In genomic region chr18:75257596-75257995, GRCh38 we compare ENCODE assay signal across 19 cellular contexts. TPM values are rescaled to one million over a fixed set of nuclear protein-coding genes. Genes with fewer than 3 reads are reported as not detected.
DNase-seq lines count a peak whose midpoint lies in the region; ATAC-seq and TF ChIP-seq lines count a peak whose summit lies in the region.
"Had no signal": no experiment of that assay in that cellular context is flagged by ENCODE, and none has a peak within 500 bp of the region (broad histone marks: within the 10 kb centered on the region; RNA-seq: fewer than 3 reads in every experiment).

No MANE protein-coding gene starts in this region.

- H3K27me3 ChIP-seq in breast epithelium (no peaks in the 10 kb centered on the region), mammary epithelial cell (ENCODE audit: insufficient read depth, low read length) (no peaks in the 10 kb centered on the region), GM23248 (replicated peaks; ENCODE audit: insufficient read depth) (no peaks in the 10 kb centered on the region), neural progenitor cell (no peaks in the 10 kb centered on the region)
- H3K27me3 ChIP-seq: BLaER1 treated with 17β-estradiol and CSF1 and Interleukin-3, amounts not matched to agents 10 nM and 100 nM had no signal

- H3F3A ChIP-seq in GM23248 (ENCODE audit: insufficient read depth) (no peaks in the 10 kb centered on the region), neural progenitor cell (ENCODE audit: low read depth) (no peaks in the 10 kb centered on the region)

- TF ChIP-seq POLR2A in breast epithelium (IDR thresholded peaks at IDR 0.05), result no peak

- H2AFZ ChIP-seq in mammary epithelial cell (ENCODE audit: low read depth, low read length), result no peak overlapping the region
- no peak overlapping the region for H2AFZ ChIP-seq in GM23248
- no peak overlapping the region for H2AFZ ChIP-seq in neural progenitor cell (replicated peaks)

- H4K20me1 ChIP-seq in mammary epithelial cell (ENCODE audit: insufficient read depth, low read length) (no peaks in the 10 kb centered on the region), GM23248 (ENCODE audit: insufficient read depth) (no peaks in the 10 kb centered on the region), neural progenitor cell (ENCODE audit: low read depth) (no peaks in the 10 kb centered on the region)

- no peaks in the 10 kb centered on the region for H3K9me2 ChIP-seq in GM23248 (ENCODE audit: insufficient read depth)

- H3K36me3 Mint-ChIP-seq in activated T-helper 17 cell treated with anti-CD3 and anti-CD28 coated beads, Interleukin-2, amount 50 U/mL, for 72 hours (ENCODE audit: low read depth), result no peaks in the 10 kb centered on the region
- H3K36me3 Mint-ChIP-seq in neural progenitor cell, result no peaks in the 10 kb centered on the region

- ATAC-seq in activated T-helper 17 cell treated with anti-CD3 and anti-CD28 coated beads, Interleukin-2, amount 50 U/mL, for 72 hours (replicated peaks), result no peak
- ATAC-seq in sciatic nerve, result peak; percentile 36
- ATAC-seq: A549; CD8-positive, alpha-beta T cell; HCT116 had no signal

- peak overlapping the region; percentile 53 for H3K27ac Mint-ChIP-seq in activated T-helper 17 cell treated with anti-CD3 and anti-CD28 coated beads, Interleukin-2, amount 50 U/mL, for 72 hours
- no peak overlapping the region for H3K27ac Mint-ChIP-seq in neural progenitor cell
- H3K27ac Mint-ChIP-seq: B cell; CD8-positive, alpha-beta T cell had no signal

- DNase-seq in breast epithelium (ENCODE audit: low spot score in 2 of 2) (no peak), mammary epithelial cell (no peak), GM23248 (peak; percentile 27), sciatic nerve (ENCODE audit: low spot score) (no peak), neural progenitor cell (ENCODE audit: low spot score) (no peak), dermis blood vessel endothelial cell (no peak)
- DNase-seq in effector CD4-positive, alpha-beta T cell, result no peak
- DNase-seq: Calu3; CD8-positive, alpha-beta T cell; DMS79 treated with DMSO at 0.1 percent for 48 hours; EL; GOT3; H7 had no signal

- no peak overlapping the region for H3K4me3 Mint-ChIP-seq in activated T-helper 17 cell treated with anti-CD3 and anti-CD28 coated beads, Interleukin-2, amount 50 U/mL, for 72 hours
- H3K4me3 Mint-ChIP-seq in neural progenitor cell, result no peak overlapping the region
- H3K4me3 Mint-ChIP-seq: B cell; CD8-positive, alpha-beta T cell had no signal

- no peaks in the 10 kb centered on the region for H3K36me3 ChIP-seq in breast epithelium
- no peaks in the 10 kb centered on the region for H3K36me3 ChIP-seq in mammary epithelial cell (ENCODE audit: insufficient read depth, low read length)
- no peaks in the 10 kb centered on the region for H3K36me3 ChIP-seq in GM23248 (ENCODE audit: low read depth)
- no peaks in the 10 kb centered on the region for H3K36me3 ChIP-seq in neural progenitor cell

- H3K4me1 Mint-ChIP-seq in activated T-helper 17 cell treated with anti-CD3 and anti-CD28 coated beads, Interleukin-2, amount 50 U/mL, for 72 hours, result peaks cover 14% of the 10 kb centered on the region
- H3K4me1 Mint-ChIP-seq in neural progenitor cell, result peaks cover 3% of the 10 kb centered on the region

- peak overlapping the region in 1 of 3 donors; percentile 21 for H3K4me3 ChIP-seq in breast epithelium
- no peak overlapping the region for H3K4me3 ChIP-seq in mammary epithelial cell (replicated peaks in 1 of 3; ENCODE audit: insufficient read depth in 1 of 3, low read depth in 2 of 3, low read length in 3 of 3)
- H3K4me3 ChIP-seq in GM23248, result no peak overlapping the region
- H3K4me3 ChIP-seq in neural progenitor cell, result no peak overlapping the region
- H3K4me3 ChIP-seq: A549; BLaER1 treated with 17β-estradiol and CSF1 and Interleukin-3, amounts not matched to agents 10 nM and 100 nM had no signal

- H3K9ac ChIP-seq in mammary epithelial cell (ENCODE audit: insufficient read depth, low read length), result no peak overlapping the region
- H3K9ac ChIP-seq in GM23248, result no peak overlapping the region
- no peak overlapping the region for H3K9ac ChIP-seq in neural progenitor cell
- H3K9ac ChIP-seq: BLaER1 treated with 17β-estradiol and CSF1 and Interleukin-3, amounts not matched to agents 10 nM and 100 nM had no signal

- TF ChIP-seq CTCF in breast epithelium (IDR thresholded peaks at IDR 0.05) (no peak), mammary epithelial cell (conservative IDR thresholded peaks at IDR 0.05 in 1 of 2, IDR thresholded peaks at IDR 0.05 in 1 of 2; ENCODE audit: extremely low read depth in 1 of 2, insufficient read depth in 1 of 2, low read depth in 1 of 2, low read length in 2 of 2) (no peak), neural progenitor cell (IDR thresholded peaks at IDR 0.05) (no peak)

- WGBS in mammary epithelial cell (ENCODE audit: low coverage, missing lambda C conversion rate), result 90% methylated on average over 11 of the region's 13 CpGs
- 68 to 69% methylated on average over 13 of the region's 13 CpGs for WGBS in GM23248 (ENCODE audit: low coverage in 1 of 2, low lambda C conversion rate in 2 of 2, missing lambda C conversion rate in 2 of 2), 2 experiments

- H3K9me3 Mint-ChIP-seq in activated T-helper 17 cell treated with anti-CD3 and anti-CD28 coated beads, Interleukin-2, amount 50 U/mL, for 72 hours, result no peaks in the 10 kb centered on the region
- H3K9me3 Mint-ChIP-seq in neural progenitor cell, result no peaks in the 10 kb centered on the region
- H3K9me3 Mint-ChIP-seq: CD8-positive, alpha-beta T cell had no signal

- intact Hi-C loops in breast epithelium (cut with DNase I; ENCODE audit: low total_unique reads) (no loop called here), mammary epithelial cell (cut with micrococcal nuclease) (no loop called here), sciatic nerve (cut with DNase I) (no loop called here)

- H3K27ac ChIP-seq in breast epithelium (peak overlapping the region; percentile 2 to 19), mammary epithelial cell (ENCODE audit: insufficient read depth, low read depth, low read length) (no peak overlapping the region), GM23248 (no peak overlapping the region), neural progenitor cell (no peak overlapping the region)
- H3K27ac ChIP-seq: 22Rv1; A549; BLaER1 treated with 17β-estradiol and CSF1 and Interleukin-3, amounts not matched to agents 10 nM and 100 nM had no signal

- no peaks in the 10 kb centered on the region for H3K4me1 ChIP-seq in breast epithelium
- H3K4me1 ChIP-seq in mammary epithelial cell (ENCODE audit: insufficient read depth, low read length), result no peaks in the 10 kb centered on the region
- H3K4me1 ChIP-seq in GM23248 (ENCODE audit: insufficient read depth), result peaks cover 25% of the 10 kb centered on the region
- H3K4me1 ChIP-seq in neural progenitor cell, result no peaks in the 10 kb centered on the region
- H3K4me1 ChIP-seq: A549 had no signal

- H3K79me2 ChIP-seq in mammary epithelial cell (ENCODE audit: insufficient read depth, low read length) (peaks cover 6% of the 10 kb centered on the region), GM23248 (ENCODE audit: insufficient read depth) (peaks cover 43% of the 10 kb centered on the region), neural progenitor cell (ENCODE audit: low read depth) (no peaks in the 10 kb centered on the region)

- H3K9me3 ChIP-seq in breast epithelium, result no peaks in the 10 kb centered on the region
- no peaks in the 10 kb centered on the region for H3K9me3 ChIP-seq in mammary epithelial cell (replicated peaks; ENCODE audit: insufficient read depth, low read length)
- no peaks in the 10 kb centered on the region for H3K9me3 ChIP-seq in GM23248 (ENCODE audit: low read depth)
- H3K9me3 ChIP-seq in neural progenitor cell (ENCODE audit: low read depth), result no peaks in the 10 kb centered on the region
- H3K9me3 ChIP-seq: A549; BLaER1 treated with 17β-estradiol and CSF1 and Interleukin-3, amounts not matched to agents 10 nM and 100 nM had no signal

- H3K4me2 ChIP-seq in mammary epithelial cell (ENCODE audit: insufficient read depth, low read depth, low read length), result no peak overlapping the region
- no peak overlapping the region for H3K4me2 ChIP-seq in GM23248 (ENCODE audit: unreplicated experiment)
- no peak overlapping the region for H3K4me2 ChIP-seq in neural progenitor cell
- H3K4me2 ChIP-seq: A549; BLaER1 treated with 17β-estradiol and CSF1 and Interleukin-3, amounts not matched to agents 10 nM and 100 nM had no signal

- no TSS peak for BruUV-seq in mammary epithelial cell (replicated peaks; lab: Mats Ljungman, UMichigan)

- H3K27me3 Mint-ChIP-seq in activated T-helper 17 cell treated with anti-CD3 and anti-CD28 coated beads, Interleukin-2, amount 50 U/mL, for 72 hours, result no peaks in the 10 kb centered on the region
- H3K27me3 Mint-ChIP-seq in neural progenitor cell (ENCODE audit: insufficient read depth, low read depth), result no peaks in the 10 kb centered on the region
- H3K27me3 Mint-ChIP-seq: B cell had no signal

- in situ Hi-C loops in mammary epithelial cell (cut with MboI; ENCODE audit: low sequenced_read_pairs in 2 of 2) (no loop called here), GM23248 (cut with MboI) (no loop called here)

- CTCF ChIA-PET in mammary epithelial cell (lab: Charles Lee; ENCODE audit: low non-redundant PET), result no interaction called here

- dilution Hi-C loops in mammary epithelial cell (cut with HindIII; ENCODE audit: low sequenced_read_pairs), result no loop called here

RNA-seq across cellular contexts. Expression of gene TSHZ1, which starts 47.0 kb away (rescaled TPM):
- 10 to 100 TPM; 12.3 to 18.3 (median 16.4) TPM for total RNA-seq in breast epithelium
- 1 to 10 TPM; 4.7 to 8.1 TPM for total RNA-seq in mammary epithelial cell
- polyA plus RNA-seq in mammary epithelial cell, result 2.0 TPM
- 7.0 TPM for polyA minus RNA-seq in mammary epithelial cell
- total RNA-seq in GM23248 (2014; rRNA removed; shearing (Covaris generic)), result 4.4 and 5.9 TPM in 2 replicates
- polyA plus RNA-seq in GM23248 (2016; fragmentation: Nextera tagmentation; extraction: Ambion mirVana), result 2.2 and 2.4 TPM in 2 replicates
- total RNA-seq in activated T-helper 17 cell treated with anti-CD3 and anti-CD28 coated beads, Interleukin-2, amount 50 U/mL, for 72 hours, result 10 to 100 TPM in 1 of 2 donors, 1 to 10 TPM in 1; 9.6 to 12.3 TPM
- total RNA-seq in sciatic nerve, result 25.4 TPM
- 0.06 and 0.15 TPM in 2 replicates for total RNA-seq in neural progenitor cell (ENCODE audit: low replicate concordance)
- 10.0 and 15.0 TPM in 2 replicates for total RNA-seq in dermis blood vessel endothelial cell

RNA-seq across cellular contexts. Expression of gene PTGR3, which starts 48.7 kb away (rescaled TPM):
- total RNA-seq in breast epithelium, result 10 to 100 TPM; 21.3 to 32.9 (median 22.9) TPM
- total RNA-seq in mammary epithelial cell, result 10 to 100 TPM; 15.2 to 29.4 TPM
- polyA plus RNA-seq in mammary epithelial cell, result 31.3 TPM
- polyA minus RNA-seq in mammary epithelial cell, result 27.9 TPM
- total RNA-seq in GM23248 (2014; rRNA removed; shearing (Covaris generic)), result 8.1 and 21.3 TPM in 2 replicates
- polyA plus RNA-seq in GM23248 (2016; fragmentation: Nextera tagmentation; extraction: Ambion mirVana), result 8.8 and 10.2 TPM in 2 replicates
- total RNA-seq in activated T-helper 17 cell treated with anti-CD3 and anti-CD28 coated beads, Interleukin-2, amount 50 U/mL, for 72 hours, result 10 to 100 TPM; 20.9 to 27.3 TPM
- 31.6 TPM for total RNA-seq in sciatic nerve
- 7.5 and 13.0 TPM in 2 replicates for total RNA-seq in neural progenitor cell (ENCODE audit: low replicate concordance)
- 21.1 and 23.0 TPM in 2 replicates for total RNA-seq in dermis blood vessel endothelial cell

Comparison
In these comparisons a context has a peak if more than half of its experiments do, and no peak if none do; other contexts are left out.
1. H3K27ac ChIP-seq: peak in breast epithelium (2 of 2); none in mammary epithelial cell (single experiment), GM23248 (single experiment) and neural progenitor cell (single experiment).